1 cellular context compared by ENCODE assay signal in genomic region chr20:35276408-35276807, GRCh38.
TF ChIP-seq lines count a peak whose summit lies in the region.

No MANE protein-coding gene starts in this region.

TF ChIP-seq in IMR-90, 13 proteins besides CTCF, POLR2A, EP300 and RAD21:
- TF ChIP-seq BHLHE40 (IDR thresholded peaks at IDR 0.05; ENCODE audit: low read depth, low read length), result no peak
